ENCODE assay signal across 28 cellular contexts in genomic region chr22:41595703-41596102, GRCh38. TPM values are rescaled to one million over a fixed set of nuclear protein-coding genes. Genes with fewer than 3 reads are reported as not detected.
DNase-seq lines count a peak whose midpoint lies in the region; ATAC-seq, FAIRE-seq and TF ChIP-seq lines count a peak whose summit lies in the region.
"Had no signal": no experiment of that assay in that cellular context is flagged by ENCODE, and none has a peak within 500 bp of the region (broad histone marks: within the 10 kb centered on the region; RNA-seq: fewer than 3 reads in every experiment).

No MANE protein-coding gene starts in this region.

- intact Hi-C loops in Right ventricle myocardium superior (cut with DNase I) (no loop called here), heart right ventricle (cut with DNase I) (loop anchor here in 7 of 10 donors (2.0 to 10.0 kb wide), 5 partner anchors 43 to 201 kb away; partner anchors contain the start of gene POLR3H (in 5 of the 7)), K562 (cut with micrococcal nuclease) (loop anchor here (2.0 kb wide), 1 partner anchor 19 kb away; no protein-coding TSS in a partner anchor)

- H3K36me3 ChIP-seq in heart right ventricle (peaks cover 0 to 18% (median 6%) of the 10 kb centered on the region in 9 donors), K562 (ENCODE audit: control insufficient read depth, insufficient read depth, low read length) (peaks cover 7% of the 10 kb centered on the region; the same call in 2 of the 3 replicates), endodermal cell (ENCODE audit: control insufficient read depth, insufficient read depth, low read length) (peaks cover 7% of the 10 kb centered on the region)
- H3K36me3 ChIP-seq: SJCRH30 had no signal

- H3K9me1 ChIP-seq in K562 (ENCODE audit: control insufficient read depth, insufficient read depth, low read length): peaks cover 6% of the 10 kb centered on the region

- H3K4me1 Mint-ChIP-seq in nephron progenitor cell: no peaks in the 10 kb centered on the region
- peaks cover 2% of the 10 kb centered on the region for H3K4me1 Mint-ChIP-seq in endodermal cell

- CTCF ChIA-PET in K562 (lab: Yijun Ruan, JAX; ENCODE audit: low intra/inter-chr PET ratio): no interaction called here

- no peak overlapping the region for H3K4me3 ChIP-seq in heart right ventricle
- H3K4me3 ChIP-seq in K562: no peak overlapping the region
- no peak overlapping the region for H3K4me3 ChIP-seq in endodermal cell (ENCODE audit: low read length)
- H3K4me3 ChIP-seq: A549, GM23338, SJCRH30 had no signal

- peak overlapping the region in 1 of 2 experiments; percentile 55; a peak in 1 of 4 replicates for H3K9ac ChIP-seq in K562 (ENCODE audit: insufficient read depth in 1 of 2, low read depth in 2 of 2, low read length in 2 of 2)
- no peak overlapping the region for H3K9ac ChIP-seq in endodermal cell (ENCODE audit: extremely low read depth, low read length, poor library complexity, severe bottlenecking)
- H3K9ac ChIP-seq: KMS-11 had no signal

- 0 out of 2 replicates have a peak, but pooled peaks have one; percentile 12 for TF ChIP-seq POLR2A in K562 (conservative IDR thresholded peaks at IDR 0.05)

- no peak for TF ChIP-seq RAD21 in K562 (CRISPR knock-in tag; conservative IDR thresholded peaks at IDR 0.05 in 1 of 2, IDR thresholded peaks at IDR 0.05 in 1 of 2)

- H3K27me3 ChIP-seq in heart right ventricle (no peaks in the 10 kb centered on the region), K562 (ENCODE audit: control insufficient read depth in 2 of 2, insufficient read depth in 2 of 2, low read length in 2 of 2) (no peaks in the 10 kb centered on the region), endodermal cell (ENCODE audit: control insufficient read depth, insufficient read depth, low read length, poor library complexity, severe bottlenecking) (no peaks in the 10 kb centered on the region)
- H3K27me3 ChIP-seq: SJCRH30 had no signal

- TF ChIP-seq EP300 in K562 (IDR thresholded peaks at IDR 0.05; ENCODE audit: low read length): no peak

- no peaks in the 10 kb centered on the region for H3K9me3 ChIP-seq in heart right ventricle
- H3K9me3 ChIP-seq in K562 (replicated peaks; ENCODE audit: control insufficient read depth, insufficient read depth, low read depth, low read length): no peaks in the 10 kb centered on the region
- no peaks in the 10 kb centered on the region for H3K9me3 ChIP-seq in endodermal cell (ENCODE audit: control insufficient read depth, low read length)
- H3K9me3 ChIP-seq: A549, SJCRH30 had no signal

- H3K4me2 ChIP-seq in K562 (ENCODE audit: insufficient read depth, low read length): no peak overlapping the region
- H3K4me2 ChIP-seq: A549, GM23338, KMS-11 had no signal

- no peaks in the 10 kb centered on the region for H3K9me3 Mint-ChIP-seq in nephron progenitor cell
- H3K9me3 Mint-ChIP-seq in endodermal cell: peaks cover 6% of the 10 kb centered on the region
- H3K9me3 Mint-ChIP-seq: CD4-positive, alpha-beta memory T cell; HFFc6 had no signal

- no peak overlapping the region for H3K27ac ChIP-seq in heart right ventricle
- H3K27ac ChIP-seq in K562 (ENCODE audit: extremely low read depth, low read depth, low read length): no peak overlapping the region
- H3K27ac ChIP-seq in endodermal cell (ENCODE audit: low read depth, low read length): no peak overlapping the region
- H3K27ac ChIP-seq: A549, KMS-11, SJCRH30 had no signal

- H3K4me3 Mint-ChIP-seq in nephron progenitor cell (no peak overlapping the region), endodermal cell (no peak overlapping the region)
- H3K4me3 Mint-ChIP-seq: CD4-positive, alpha-beta memory T cell; GM23338; H9; HFFc6 had no signal

- no peak overlapping the region for H2AFZ ChIP-seq in K562 (ENCODE audit: low read depth, low read length)
- H2AFZ ChIP-seq: GM23338 had no signal

- no TSS peak for BruUV-seq in K562 (replicated peaks; lab: Mats Ljungman, UMichigan)

- peak overlapping the region; percentile 78 for H3K27ac Mint-ChIP-seq in nephron progenitor cell
- H3K27ac Mint-ChIP-seq in endodermal cell: no peak overlapping the region
- H3K27ac Mint-ChIP-seq: GM23338 had no signal

- no peaks in the 10 kb centered on the region for H3K79me2 ChIP-seq in K562 (ENCODE audit: control insufficient read depth, insufficient read depth, low read length)

- FAIRE-seq in K562 (lab: Jason Lieb, UNC): no peak
- FAIRE-seq: A549, RCC 7860 had no signal

- H3K27me3 Mint-ChIP-seq in nephron progenitor cell (ENCODE audit: low read depth, poor library complexity) (peaks cover 6% of the 10 kb centered on the region), endodermal cell (ENCODE audit: insufficient read depth) (no peaks in the 10 kb centered on the region)
- H3K27me3 Mint-ChIP-seq: CD4-positive, alpha-beta memory T cell had no signal

- no peaks in the 10 kb centered on the region for H4K20me1 ChIP-seq in K562 (replicated peaks; ENCODE audit: control insufficient read depth, insufficient read depth, low read length)

- H3K4me1 ChIP-seq in heart right ventricle (peaks cover 0 to 15% (median 10%) of the 10 kb centered on the region in 9 donors), K562 (replicated peaks in 1 of 2; ENCODE audit: control insufficient read depth in 2 of 2, insufficient read depth in 2 of 2, low read length in 2 of 2) (peaks cover 22 to 35% of the 10 kb centered on the region in 2 experiments), endodermal cell (ENCODE audit: control insufficient read depth, insufficient read depth, low read length) (peaks cover 5% of the 10 kb centered on the region)
- H3K4me1 ChIP-seq: SJCRH30 had no signal

- TF ChIP-seq CTCF in heart right ventricle (IDR thresholded peaks at IDR 0.05) (no peak), K562 (IDR thresholded peaks at IDR 0.05 in 2 of 3, conservative IDR thresholded peaks at IDR 0.05 in 1 of 3; ENCODE audit: insufficient read depth in 2 of 3, low read depth in 1 of 3, low read length in 3 of 3) (no peak), nephron progenitor cell (IDR thresholded peaks at IDR 0.05) (no peak), endodermal cell (conservative IDR thresholded peaks at IDR 0.05) (no peak)

- WGBS in heart right ventricle, 2 donors: 90 to 91% methylated on average over 5 of the region's 5 CpGs
- 90% methylated on average over 5 of the region's 5 CpGs for WGBS in K562 (ENCODE audit: insufficient coverage, low coverage, missing lambda C conversion rate)
- WGBS in endodermal cell (ENCODE audit: insufficient coverage in 1 of 2, insufficient read length in 1 of 2), 2 experiments: 90% methylated on average over 5 of the region's 5 CpGs; no CpG with 5 or more reads in 1 of the 2 experiments

- ATAC-seq in Right ventricle myocardium superior (ENCODE audit: poor library complexity) (no peak), heart right ventricle (no peak), K562 (no peak), HG02571 (IDR thresholded peaks at IDR 0.05; ENCODE audit: unreplicated experiment) (no peak), HG03159 (IDR thresholded peaks at IDR 0.05; ENCODE audit: unreplicated experiment) (no peak)
- ATAC-seq: A549, GM23338, SK-N-SH treated with all-trans-retinoic acid at 6 μM for 48 hours had no signal

- no peaks in the 10 kb centered on the region for H3K36me3 Mint-ChIP-seq in nephron progenitor cell (ENCODE audit: low read depth)
- peaks cover 9% of the 10 kb centered on the region for H3K36me3 Mint-ChIP-seq in endodermal cell (ENCODE audit: low read depth)

- in situ Hi-C loops in K562 (cut with MboI): no loop called here

- DNase-seq in Right ventricle myocardium superior: peak; percentile 4
- DNase-seq in heart right ventricle: no peak
- no peak for DNase-seq in K562 (ENCODE audit: extremely low read depth in 1 of 4, low spot score in 3 of 4)
- no peak for DNase-seq in nephron progenitor cell
- no peak for DNase-seq in DMS53 (lab: John Stamatoyannopoulos, UW)
- DNase-seq in endodermal cell: no peak
- DNase-seq: C1 segment of cervical spinal cord; CD4-positive, alpha-beta memory T cell; COR-L47; DMS153; H9; HFFc6; IMR-90; NCI-H1048; NCI-H146; NCI-H1930; NCI-H2107; NCI-H446; NCI-H524 treated with DMSO at 0.1 percent for 48 hours; NCI-H774; SJCRH30 had no signal

- POLR2A ChIA-PET in K562 (lab: Yijun Ruan, JAX): no interaction called here

RNA-seq across cellular contexts. Expression of gene PMM1, which starts 6.1 kb away (rescaled TPM):
- 13.9 TPM for total RNA-seq in Right ventricle myocardium superior
- 10 to 100 TPM; 13.8 to 26.6 (median 21.9) TPM for total RNA-seq in heart right ventricle
- 10 to 100 TPM; 18.1 to 43.5 TPM for polyA plus RNA-seq in heart right ventricle
- total RNA-seq in K562 (2011; cell fraction: chromatin; rRNA removed; ENCODE audit: low replicate concordance): 23.5 and 53.2 TPM in 2 replicates
- total RNA-seq in K562 (2011; cell fraction: nucleolus; rRNA removed): 46.5 and 48.8 TPM in 2 replicates
- 33.7 and 34.2 TPM in 2 replicates for total RNA-seq in K562 (2011; cell fraction: nucleoplasm; rRNA removed)
- 17.9 and 20.3 TPM in 2 replicates for total RNA-seq in K562 (2014; rRNA removed)
- 6.3 and 10.4 TPM in 2 replicates for total RNA-seq in K562 (2014; rRNA removed; fragmentation: Illumina TruSeq; extraction: Trizol)
- total RNA-seq in K562 (2015; rRNA removed; fragmentation: Illumina TruSeq; extraction: Trizol): 10.2 and 11.1 TPM in 2 replicates
- total RNA-seq in K562 (2021): 24.5 and 26.3 TPM in 2 replicates
- 20.3 and 26.2 TPM in 2 replicates for polyA plus RNA-seq in K562 (2011; rRNA removed)
- polyA plus RNA-seq in K562 (2011; cell fraction: cytosol; rRNA removed): 31.2 and 32.2 TPM in 2 replicates
- 46.1 and 57.4 TPM in 2 replicates for polyA plus RNA-seq in K562 (2011; cell fraction: nucleus; rRNA removed)
- 22.9 and 46.0 TPM in 2 replicates for polyA plus RNA-seq in K562 (2012)
- 21.1 and 27.8 TPM in 2 replicates for polyA plus RNA-seq in K562 (2014; fragmentation: Illumina TruSeq; extraction: Trizol)
- 10 to 100 TPM; 17.6 to 23.8 TPM for polyA plus RNA-seq in K562 (2014; fragmentation: Nextera tagmentation; extraction: Ambion mirVana)
- polyA plus RNA-seq in K562 (2014; rRNA removed): 28.8 and 31.7 TPM in 2 replicates
- 10.0 and 10.3 TPM in 2 replicates for polyA minus RNA-seq in K562 (2011; rRNA and poly(A)+ RNA removed)
- 10.3 and 11.6 TPM in 2 replicates for polyA minus RNA-seq in K562 (2011; cell fraction: cytosol; rRNA and poly(A)+ RNA removed)
- polyA minus RNA-seq in K562 (2011; cell fraction: nucleus; rRNA and poly(A)+ RNA removed): 11.8 and 15.1 TPM in 2 replicates
- total RNA-seq in endodermal cell: 10 to 100 TPM; 19.0 to 32.3 TPM
- polyA plus RNA-seq in endodermal cell (2013, experiment 1 of 2): 25.3 TPM
- polyA plus RNA-seq in endodermal cell (2013, experiment 2 of 2): 26.0 TPM

RNA-seq across cellular contexts. Expression of gene DESI1, which starts 25.1 kb away (rescaled TPM):
- total RNA-seq in Right ventricle myocardium superior: 38.4 TPM
- total RNA-seq in heart right ventricle: 10 to 100 TPM; 27.6 to 49.6 (median 36.0) TPM
- 10 to 100 TPM; 22.7 to 73.1 TPM for polyA plus RNA-seq in heart right ventricle
- 80.8 and 138 TPM in 2 replicates for total RNA-seq in K562 (2011; cell fraction: chromatin; rRNA removed; ENCODE audit: low replicate concordance)
- 66.0 and 67.4 TPM in 2 replicates for total RNA-seq in K562 (2011; cell fraction: nucleolus; rRNA removed)
- total RNA-seq in K562 (2011; cell fraction: nucleoplasm; rRNA removed): 89.7 and 137 TPM in 2 replicates
- 19.7 and 30.9 TPM in 2 replicates for total RNA-seq in K562 (2014; rRNA removed)
- total RNA-seq in K562 (2014; rRNA removed; fragmentation: Illumina TruSeq; extraction: Trizol): 29.8 and 29.9 TPM in 2 replicates
- 27.9 and 30.7 TPM in 2 replicates for total RNA-seq in K562 (2015; rRNA removed; fragmentation: Illumina TruSeq; extraction: Trizol)
- total RNA-seq in K562 (2021): 36.2 and 36.5 TPM in 2 replicates
- polyA plus RNA-seq in K562 (2011; rRNA removed): 38.7 and 40.1 TPM in 2 replicates
- polyA plus RNA-seq in K562 (2011; cell fraction: cytosol; rRNA removed): 35.9 and 47.9 TPM in 2 replicates
- polyA plus RNA-seq in K562 (2011; cell fraction: nucleus; rRNA removed): 68.9 and 92.7 TPM in 2 replicates
- polyA plus RNA-seq in K562 (2012): 22.7 and 24.3 TPM in 2 replicates
- polyA plus RNA-seq in K562 (2014; fragmentation: Illumina TruSeq; extraction: Trizol): 42.3 and 45.9 TPM in 2 replicates
- 1 to 10 TPM; 7.2 to 7.8 TPM for polyA plus RNA-seq in K562 (2014; fragmentation: Nextera tagmentation; extraction: Ambion mirVana)
- 29.3 and 29.4 TPM in 2 replicates for polyA plus RNA-seq in K562 (2014; rRNA removed)
- 35.0 and 47.4 TPM in 2 replicates for polyA minus RNA-seq in K562 (2011; rRNA and poly(A)+ RNA removed)
- polyA minus RNA-seq in K562 (2011; cell fraction: cytosol; rRNA and poly(A)+ RNA removed): 21.1 and 26.5 TPM in 2 replicates
- polyA minus RNA-seq in K562 (2011; cell fraction: nucleus; rRNA and poly(A)+ RNA removed): 16.2 and 21.8 TPM in 2 replicates
- total RNA-seq in endodermal cell: 10 to 100 TPM; 21.8 to 28.9 TPM
- polyA plus RNA-seq in endodermal cell (2013, experiment 1 of 2): 31.6 TPM
- polyA plus RNA-seq in endodermal cell (2013, experiment 2 of 2): 27.1 TPM

RNA-seq across cellular contexts. Expression of gene XRCC6, which starts 25.4 kb away (rescaled TPM):
- total RNA-seq in Right ventricle myocardium superior (143 TPM), heart right ventricle (100 to 1,000 TPM; 152 to 192 (median 181) TPM), K562 (2014; rRNA removed) (318 and 324 TPM in 2 replicates), K562 (2014; rRNA removed; fragmentation: Illumina TruSeq; extraction: Trizol) (343 and 371 TPM in 2 replicates), K562 (2015; rRNA removed; fragmentation: Illumina TruSeq; extraction: Trizol) (335 and 337 TPM in 2 replicates), K562 (2021) (294 and 302 TPM in 2 replicates), endodermal cell (100 to 1,000 TPM; 345 to 387 TPM)
- polyA plus RNA-seq in heart right ventricle (100 to 1,000 TPM; 103 to 185 TPM), K562 (2011; rRNA removed) (151 and 241 TPM in 2 replicates), K562 (2014; fragmentation: Illumina TruSeq; extraction: Trizol) (359 and 381 TPM in 2 replicates), K562 (2014; fragmentation: Nextera tagmentation; extraction: Ambion mirVana) (100 to 1,000 TPM; 151 to 440 TPM), K562 (2014; rRNA removed) (295 and 313 TPM in 2 replicates)
- total RNA-seq in K562 (2011; cell fraction: chromatin; rRNA removed; ENCODE audit: low replicate concordance): 36.9 and 42.4 TPM in 2 replicates
- total RNA-seq in K562 (2011; cell fraction: nucleolus; rRNA removed): 36.5 and 41.2 TPM in 2 replicates
- 42.1 and 47.8 TPM in 2 replicates for total RNA-seq in K562 (2011; cell fraction: nucleoplasm; rRNA removed)
- polyA plus RNA-seq in K562 (2011; cell fraction: cytosol; rRNA removed): 101 and 133 TPM in 2 replicates
- polyA plus RNA-seq in K562 (2011; cell fraction: nucleus; rRNA removed): 58.3 and 58.5 TPM in 2 replicates
- 238 and 407 TPM in 2 replicates for polyA plus RNA-seq in K562 (2012)
- polyA minus RNA-seq in K562 (2011; rRNA and poly(A)+ RNA removed): 165 and 175 TPM in 2 replicates
- 90.9 and 97.9 TPM in 2 replicates for polyA minus RNA-seq in K562 (2011; cell fraction: cytosol; rRNA and poly(A)+ RNA removed)
- 10.4 and 24.2 TPM in 2 replicates for polyA minus RNA-seq in K562 (2011; cell fraction: nucleus; rRNA and poly(A)+ RNA removed)
- 403 TPM for polyA plus RNA-seq in endodermal cell (2013, experiment 1 of 2)
- polyA plus RNA-seq in endodermal cell (2013, experiment 2 of 2): 394 TPM

RNA-seq across cellular contexts. Expression of gene CSDC2, which starts 34.9 kb away (rescaled TPM):
- total RNA-seq in Right ventricle myocardium superior (252 TPM), heart right ventricle (100 to 1,000 TPM; 112 to 301 (median 137) TPM), K562 (2014; rRNA removed) (not detected in 2 replicates), K562 (2014; rRNA removed; fragmentation: Illumina TruSeq; extraction: Trizol) (not detected in 2 replicates), K562 (2015; rRNA removed; fragmentation: Illumina TruSeq; extraction: Trizol) (not detected in 2 replicates), K562 (2021) (0.09 and 0.11 TPM in 2 replicates), endodermal cell (under 1 TPM; 0.27 to 0.90 TPM)
- polyA plus RNA-seq in heart right ventricle (100 to 1,000 TPM; 300 to 410 TPM), K562 (2011; rRNA removed) (not detected in 2 replicates), K562 (2014; fragmentation: Illumina TruSeq; extraction: Trizol) (not detected in 2 replicates), K562 (2014; fragmentation: Nextera tagmentation; extraction: Ambion mirVana) (not detected), K562 (2014; rRNA removed) (0.09 TPM in 1 of 2 replicates, not detected in the other)
- 0.16 TPM in 1 of 2 replicates, not detected in the other for total RNA-seq in K562 (2011; cell fraction: chromatin; rRNA removed; ENCODE audit: low replicate concordance)
- 0.13 TPM in 1 of 2 replicates, not detected in the other for total RNA-seq in K562 (2011; cell fraction: nucleolus; rRNA removed)
- not detected in 2 replicates for total RNA-seq in K562 (2011; cell fraction: nucleoplasm; rRNA removed)
- polyA plus RNA-seq in K562 (2011; cell fraction: cytosol; rRNA removed): 0.01 and 0.06 TPM in 2 replicates
- 0.08 and 0.14 TPM in 2 replicates for polyA plus RNA-seq in K562 (2011; cell fraction: nucleus; rRNA removed)
- polyA plus RNA-seq in K562 (2012): 0.09 and 0.10 TPM in 2 replicates
- not detected in 2 replicates for polyA minus RNA-seq in K562 (2011; rRNA and poly(A)+ RNA removed)
- not detected in 2 replicates for polyA minus RNA-seq in K562 (2011; cell fraction: cytosol; rRNA and poly(A)+ RNA removed)
- not detected in 2 replicates for polyA minus RNA-seq in K562 (2011; cell fraction: nucleus; rRNA and poly(A)+ RNA removed)
- 4.9 TPM for polyA plus RNA-seq in endodermal cell (2013, experiment 1 of 2)
- polyA plus RNA-seq in endodermal cell (2013, experiment 2 of 2): 4.2 TPM
- total RNA-seq: CD4-positive, alpha-beta memory T cell had no signal
- polyA plus RNA-seq: CD4-positive, alpha-beta memory T cell had no signal

RNA-seq across cellular contexts. Expression of gene POLR3H, which starts 51.4 kb away (rescaled TPM):
- total RNA-seq in Right ventricle myocardium superior (18.3 TPM), heart right ventricle (10 to 100 TPM; 13.3 to 25.8 (median 16.9) TPM), K562 (2014; rRNA removed) (14.2 and 14.3 TPM in 2 replicates), K562 (2014; rRNA removed; fragmentation: Illumina TruSeq; extraction: Trizol) (13.8 and 17.7 TPM in 2 replicates), K562 (2015; rRNA removed; fragmentation: Illumina TruSeq; extraction: Trizol) (21.7 and 22.2 TPM in 2 replicates), K562 (2021) (48.4 and 49.8 TPM in 2 replicates), endodermal cell (10 to 100 TPM; 30.1 to 32.6 TPM)
- polyA plus RNA-seq in heart right ventricle (10 to 100 TPM; 24.4 to 34.9 TPM), K562 (2011; rRNA removed) (33.8 and 33.9 TPM in 2 replicates), K562 (2014; fragmentation: Illumina TruSeq; extraction: Trizol) (38.6 and 39.5 TPM in 2 replicates), K562 (2014; fragmentation: Nextera tagmentation; extraction: Ambion mirVana) (10 to 100 TPM in 1 of 2 experiments, 1 to 10 TPM in 1; 5.3 to 10.3 TPM), K562 (2014; rRNA removed) (32.5 and 33.8 TPM in 2 replicates)
- total RNA-seq in K562 (2011; cell fraction: chromatin; rRNA removed; ENCODE audit: low replicate concordance): 27.2 and 67.1 TPM in 2 replicates
- total RNA-seq in K562 (2011; cell fraction: nucleolus; rRNA removed): 34.1 and 37.9 TPM in 2 replicates
- 29.8 and 33.0 TPM in 2 replicates for total RNA-seq in K562 (2011; cell fraction: nucleoplasm; rRNA removed)
- 46.1 and 57.0 TPM in 2 replicates for polyA plus RNA-seq in K562 (2011; cell fraction: cytosol; rRNA removed)
- 24.1 and 29.3 TPM in 2 replicates for polyA plus RNA-seq in K562 (2011; cell fraction: nucleus; rRNA removed)
- 20.2 and 42.2 TPM in 2 replicates for polyA plus RNA-seq in K562 (2012)
- polyA minus RNA-seq in K562 (2011; rRNA and poly(A)+ RNA removed): 30.2 and 42.0 TPM in 2 replicates
- 12.9 and 14.1 TPM in 2 replicates for polyA minus RNA-seq in K562 (2011; cell fraction: cytosol; rRNA and poly(A)+ RNA removed)
- 14.0 and 14.7 TPM in 2 replicates for polyA minus RNA-seq in K562 (2011; cell fraction: nucleus; rRNA and poly(A)+ RNA removed)
- polyA plus RNA-seq in endodermal cell (2013, experiment 1 of 2): 19.1 TPM
- 20.1 TPM for polyA plus RNA-seq in endodermal cell (2013, experiment 2 of 2)
